Comparison of ENCODE assay signal across 9 cellular contexts in the genomic region with DNA sequence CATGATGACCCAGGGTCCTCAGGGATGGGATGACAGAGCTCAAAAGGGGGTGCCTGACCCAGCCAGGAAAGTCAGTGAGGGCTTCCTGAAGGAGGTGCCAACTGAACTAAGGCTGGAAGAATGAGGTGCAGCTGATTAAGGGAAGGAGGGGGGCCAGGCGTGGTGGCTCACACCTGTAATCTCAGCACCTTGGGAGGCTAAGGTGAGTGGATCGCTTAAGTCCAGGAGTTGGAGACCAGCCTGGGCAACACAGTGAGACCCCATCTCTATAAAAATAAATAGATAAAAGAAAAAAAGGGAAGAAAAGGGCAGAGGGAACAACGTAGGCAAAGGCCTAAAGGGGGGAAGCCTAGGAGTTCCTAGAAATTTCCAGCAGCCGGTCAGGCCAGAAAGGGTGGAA. TPM values are rescaled to one million over a fixed set of nuclear protein-coding genes. Genes with fewer than 3 reads are reported as not detected.
DNase-seq lines count a peak whose midpoint lies in the region; ATAC-seq and TF ChIP-seq lines count a peak whose summit lies in the region.
"Had no signal": no experiment of that assay in that cellular context is flagged by ENCODE, and none has a peak within 500 bp of the region (broad histone marks: within the 10 kb centered on the region; RNA-seq: fewer than 3 reads in every experiment).

No MANE protein-coding gene starts in this region.

- H2AFZ ChIP-seq in trophoblast cell (ENCODE audit: insufficient read depth, low read length, poor library complexity) (no peak overlapping the region), MM.1S (ENCODE audit: low read length) (no peak overlapping the region)

- CTCF ChIA-PET in CD4-positive, alpha-beta memory T cell (lab: Charles Lee; ENCODE audit: partially characterized antibody) = interaction anchor here (1.1 to 5.0 kb wide), 4 partner anchors 11 to 46 kb away, joined by 4 to 17 read pairs (median 9); partner anchors contain the start of gene PHLDB3

- no peaks in the 10 kb centered on the region for H3K27me3 Mint-ChIP-seq in CD4-positive, alpha-beta memory T cell

- H3K4me3 Mint-ChIP-seq in CD4-positive, alpha-beta memory T cell = peak overlapping the region in 7 of 8 donors; percentile 59 to 87 (median 79)

- no peaks in the 10 kb centered on the region for H4K20me1 ChIP-seq in MM.1S (ENCODE audit: insufficient read depth, low read length)

- H2BK12ac ChIP-seq in trophoblast cell (ENCODE audit: low read length) = no peak overlapping the region

- peak overlapping the region; percentile 21 for H3K9ac ChIP-seq in trophoblast cell (ENCODE audit: low read length)
- H3K9ac ChIP-seq in MM.1S (ENCODE audit: low read length) = no peak overlapping the region

- H3K79me1 ChIP-seq in trophoblast cell (ENCODE audit: low read length) = peaks cover 4% of the 10 kb centered on the region

- H4K12ac ChIP-seq in trophoblast cell (ENCODE audit: low read depth, low read length) = no peak overlapping the region

- H3K14ac ChIP-seq in trophoblast cell (ENCODE audit: low read length) = no peak overlapping the region

- POLR2A ChIA-PET in CD4-positive, alpha-beta memory T cell (lab: Charles Lee; ENCODE audit: partially characterized antibody) = interaction anchor here (0.7 to 4.9 kb wide), 4 partner anchors 11 to 35 kb away, joined by 4 to 56 read pairs (median 6); partner anchors contain the start of gene PHLDB3

- no peak for ATAC-seq in GM18517 (IDR thresholded peaks at IDR 0.05; ENCODE audit: unreplicated experiment)

- H3F3A ChIP-seq in MM.1S (ENCODE audit: insufficient read depth, low read length) = no peaks in the 10 kb centered on the region

- 68 to 74% methylated on average over 4 of the region's 4 CpGs for WGBS in esophagus, 2 donors
- WGBS in trophoblast cell (ENCODE audit: extremely low coverage, insufficient coverage, insufficient read length) = no CpG with 5 or more reads among the region's 4 CpGs

- TF ChIP-seq CTCF in Peyer's patch (IDR thresholded peaks at IDR 0.05) = no peak
- TF ChIP-seq CTCF in GM10266 (IDR thresholded peaks at IDR 0.05; ENCODE audit: control insufficient read depth, insufficient read depth, low read depth, missing control alignments) = no peak
- TF ChIP-seq CTCF in MM.1S (IDR thresholded peaks at IDR 0.05; ENCODE audit: low read length) = no peak

- H3K36me3 Mint-ChIP-seq in CD4-positive, alpha-beta memory T cell = peaks cover 6 to 8% of the 10 kb centered on the region in 2 donors

- H3K4me1 ChIP-seq in CD4-positive, alpha-beta memory T cell (ENCODE audit: insufficient read depth, low read length) = peaks cover 24% of the 10 kb centered on the region
- H3K4me1 ChIP-seq in Peyer's patch (no peaks in the 10 kb centered on the region), esophagus (ENCODE audit: control insufficient read depth in 2 of 2, insufficient read depth in 2 of 2, low read length in 1 of 2) (peaks cover 0 to 5% of the 10 kb centered on the region in 2 donors), trophoblast cell (ENCODE audit: control insufficient read depth in 1 of 2, insufficient read depth in 2 of 2, low read length in 2 of 2) (peaks cover 7 to 10% of the 10 kb centered on the region in 2 experiments), MM.1S (ENCODE audit: low read length) (no peaks in the 10 kb centered on the region)

- H3K27ac Mint-ChIP-seq in CD4-positive, alpha-beta memory T cell = peak overlapping the region; percentile 80 to 100 (median 99)

- H3K9me3 Mint-ChIP-seq in CD4-positive, alpha-beta memory T cell = peaks cover 0 to 2% (median 0%) of the 10 kb centered on the region in 8 donors

- H3K4me2 ChIP-seq in trophoblast cell (ENCODE audit: low read length) = no peak overlapping the region
- no peak overlapping the region for H3K4me2 ChIP-seq in MM.1S (ENCODE audit: low read depth, low read length)

- no peaks in the 10 kb centered on the region for H3K9me3 ChIP-seq in CD4-positive, alpha-beta memory T cell (ENCODE audit: control insufficient read depth in 1 of 2, low read length in 2 of 2)
- H3K9me3 ChIP-seq in Peyer's patch (no peaks in the 10 kb centered on the region), esophagus (ENCODE audit: control insufficient read depth in 2 of 2, insufficient read depth in 1 of 2, low read depth in 1 of 2, low read length in 1 of 2) (no peaks in the 10 kb centered on the region), trophoblast cell (ENCODE audit: insufficient read depth, low read depth, low read length) (no peaks in the 10 kb centered on the region), MM.1S (replicated peaks; ENCODE audit: insufficient read depth, low read length) (no peaks in the 10 kb centered on the region)

- H3K36me3 ChIP-seq in CD4-positive, alpha-beta memory T cell (ENCODE audit: insufficient read depth, low read length) = no peaks in the 10 kb centered on the region
- H3K36me3 ChIP-seq in Peyer's patch (peaks cover 0 to 3% (median 0%) of the 10 kb centered on the region in 3 donors), esophagus (ENCODE audit: control insufficient read depth in 2 of 2, insufficient read depth in 2 of 2, low read length in 1 of 2) (peaks cover 0 to 9% of the 10 kb centered on the region in 2 donors), trophoblast cell (ENCODE audit: control insufficient read depth in 1 of 2, insufficient read depth in 2 of 2, low read length in 2 of 2) (no peaks in the 10 kb centered on the region), MM.1S (replicated peaks; ENCODE audit: insufficient read depth, low read length) (no peaks in the 10 kb centered on the region)

- no peak overlapping the region for H4K8ac ChIP-seq in trophoblast cell (ENCODE audit: low read depth, low read length)

- H3K79me2 ChIP-seq in trophoblast cell (ENCODE audit: control insufficient read depth, insufficient read depth, low read length, poor library complexity) = no peaks in the 10 kb centered on the region
- H3K79me2 ChIP-seq in MM.1S (ENCODE audit: low read length) = no peaks in the 10 kb centered on the region

- H3K27ac ChIP-seq in CD4-positive, alpha-beta memory T cell (ENCODE audit: low read depth, low read length) = peak overlapping the region; percentile 58
- H3K27ac ChIP-seq in Peyer's patch = peak overlapping the region; percentile 59 to 80 (median 68)
- H3K27ac ChIP-seq in esophagus (ENCODE audit: low read depth in 2 of 2, low read length in 1 of 2) = peak overlapping the region; percentile 81 to 96
- H3K27ac ChIP-seq in trophoblast cell (ENCODE audit: low read depth, low read length) = peak overlapping the region; percentile 46
- no peak overlapping the region for H3K27ac ChIP-seq in MM.1S (ENCODE audit: low read length)

- no peak for TF ChIP-seq POLR2A in Peyer's patch (IDR thresholded peaks at IDR 0.05)

- intact Hi-C loops in CD4-positive, alpha-beta memory T cell (cut with micrococcal nuclease) = no loop called here

- H3K4me3 ChIP-seq in CD4-positive, alpha-beta memory T cell (ENCODE audit: low read length in 2 of 2) = no peak overlapping the region
- H3K4me3 ChIP-seq in Peyer's patch (peak overlapping the region in 1 of 4 donors; percentile 45), esophagus (ENCODE audit: low read depth in 1 of 2, low read length in 2 of 2) (no peak overlapping the region), trophoblast cell (ENCODE audit: low read depth, low read length) (no peak overlapping the region), MM.1S (ENCODE audit: low read length) (no peak overlapping the region)

- H2BK5ac ChIP-seq in trophoblast cell (ENCODE audit: low read depth, low read length, poor library complexity) = no peak overlapping the region

- no peaks in the 10 kb centered on the region for H3K9me2 ChIP-seq in MM.1S (replicated peaks; ENCODE audit: insufficient read depth, low read length)

- H3K23ac ChIP-seq in trophoblast cell (ENCODE audit: low read length) = no peak overlapping the region

- H2AK5ac ChIP-seq in trophoblast cell (ENCODE audit: low read length) = no peak overlapping the region

- no peak overlapping the region for H2BK120ac ChIP-seq in trophoblast cell (ENCODE audit: insufficient read depth, low read length, poor library complexity)

- DNase-seq in CD4-positive, alpha-beta memory T cell = no peak
- no peak for DNase-seq in Peyer's patch
- no peak for DNase-seq in trophoblast cell
- DNase-seq in GM10266 (ENCODE audit: extremely low spot score) = no peak
- no peak for DNase-seq in NCI-H524 treated with DMSO at 0.1 percent for 48 hours (lab: John Stamatoyannopoulos, UW)
- no peak for DNase-seq in MM.1S

- peaks cover 15 to 38% (median 24%) of the 10 kb centered on the region in 4 donors for H3K4me1 Mint-ChIP-seq in CD4-positive, alpha-beta memory T cell

- no peaks in the 10 kb centered on the region for H3K27me3 ChIP-seq in CD4-positive, alpha-beta memory T cell (ENCODE audit: insufficient read depth, low read length)
- H3K27me3 ChIP-seq in Peyer's patch = no peaks in the 10 kb centered on the region
- H3K27me3 ChIP-seq in esophagus (ENCODE audit: control insufficient read depth in 1 of 2, insufficient read depth in 2 of 2, low read length in 2 of 2) = no peaks in the 10 kb centered on the region
- no peaks in the 10 kb centered on the region for H3K27me3 ChIP-seq in trophoblast cell (ENCODE audit: insufficient read depth, low read length)
- H3K27me3 ChIP-seq in MM.1S (replicated peaks; ENCODE audit: insufficient read depth, low read length) = no peaks in the 10 kb centered on the region

- no peak overlapping the region for H3K4ac ChIP-seq in trophoblast cell (ENCODE audit: low read depth, low read length)

- H3K18ac ChIP-seq in trophoblast cell (ENCODE audit: low read length) = no peak overlapping the region

- H4K91ac ChIP-seq in trophoblast cell (ENCODE audit: low read depth, low read length) = no peak overlapping the region

RNA-seq across cellular contexts. Expression of gene LYPD3, which starts 9.1 kb away (rescaled TPM):
- 1 to 10 TPM; 3.3 to 3.7 TPM for total RNA-seq in CD4-positive, alpha-beta memory T cell
- polyA plus RNA-seq in CD4-positive, alpha-beta memory T cell = 1 to 10 TPM; 4.4 to 5.9 TPM
- total RNA-seq in Peyer's patch = under 1 TPM in 1 of 4 donors, not detected in 3; 0.67 TPM
- polyA plus RNA-seq in esophagus = 100 to 1,000 TPM; 208 to 770 TPM
- polyA plus RNA-seq in trophoblast cell (2013) = 44.9 and 48.1 TPM in 2 replicates

RNA-seq across cellular contexts. Expression of gene PHLDB3, which starts 30.1 kb away (rescaled TPM):
- total RNA-seq in CD4-positive, alpha-beta memory T cell = 10 to 100 TPM; 36.9 to 47.3 TPM
- polyA plus RNA-seq in CD4-positive, alpha-beta memory T cell = 1 to 10 TPM; 1.3 to 5.5 TPM
- total RNA-seq in Peyer's patch = 10 to 100 TPM; 13.0 to 23.4 (median 18.0) TPM
- 10 to 100 TPM; 58.1 to 70.1 TPM for polyA plus RNA-seq in esophagus
- 81.5 and 87.5 TPM in 2 replicates for polyA plus RNA-seq in trophoblast cell (2013)

RNA-seq across cellular contexts. Expression of gene ETHE1, which starts 52.5 kb away (rescaled TPM):
- 10 to 100 TPM; 23.9 to 29.1 TPM for total RNA-seq in CD4-positive, alpha-beta memory T cell
- polyA plus RNA-seq in CD4-positive, alpha-beta memory T cell = 10 to 100 TPM; 79.1 to 80.7 TPM
- 100 to 1,000 TPM; 115 to 252 (median 199) TPM for total RNA-seq in Peyer's patch
- 10 to 100 TPM; 50.5 to 78.9 TPM for polyA plus RNA-seq in esophagus
- 32.0 and 34.3 TPM in 2 replicates for polyA plus RNA-seq in trophoblast cell (2013)

RNA-seq across cellular contexts. Expression of gene ZNF575, which starts 58.5 kb away (rescaled TPM):
- 10 to 100 TPM; 11.0 to 11.8 TPM for total RNA-seq in CD4-positive, alpha-beta memory T cell
- polyA plus RNA-seq in CD4-positive, alpha-beta memory T cell = 1 to 10 TPM; 2.1 to 3.6 TPM
- total RNA-seq in Peyer's patch = 1 to 10 TPM in 2 of 4 donors, under 1 TPM in 2; 0.53 to 1.7 (median 1.3) TPM
- polyA plus RNA-seq in esophagus = 1 to 10 TPM in 1 of 2 donors, under 1 TPM in 1; 0.59 to 1.0 TPM
- 0.51 and 0.57 TPM in 2 replicates for polyA plus RNA-seq in trophoblast cell (2013)

RNA-seq across cellular contexts. Expression of gene TEX101, which starts 59.8 kb away (rescaled TPM):
- total RNA-seq in CD4-positive, alpha-beta memory T cell = not detected
- not detected for polyA plus RNA-seq in CD4-positive, alpha-beta memory T cell
- total RNA-seq in Peyer's patch = not detected
- polyA plus RNA-seq in esophagus = 1 to 10 TPM in 1 of 2 donors, under 1 TPM in 1; 0.96 to 2.4 TPM
- 0.11 and 0.18 TPM in 2 replicates for polyA plus RNA-seq in trophoblast cell (2013)
- total RNA-seq: renal cortical epithelial cell had no signal
